Comparison of ENCODE assay signal across 8 cellular contexts in the genomic region with DNA sequence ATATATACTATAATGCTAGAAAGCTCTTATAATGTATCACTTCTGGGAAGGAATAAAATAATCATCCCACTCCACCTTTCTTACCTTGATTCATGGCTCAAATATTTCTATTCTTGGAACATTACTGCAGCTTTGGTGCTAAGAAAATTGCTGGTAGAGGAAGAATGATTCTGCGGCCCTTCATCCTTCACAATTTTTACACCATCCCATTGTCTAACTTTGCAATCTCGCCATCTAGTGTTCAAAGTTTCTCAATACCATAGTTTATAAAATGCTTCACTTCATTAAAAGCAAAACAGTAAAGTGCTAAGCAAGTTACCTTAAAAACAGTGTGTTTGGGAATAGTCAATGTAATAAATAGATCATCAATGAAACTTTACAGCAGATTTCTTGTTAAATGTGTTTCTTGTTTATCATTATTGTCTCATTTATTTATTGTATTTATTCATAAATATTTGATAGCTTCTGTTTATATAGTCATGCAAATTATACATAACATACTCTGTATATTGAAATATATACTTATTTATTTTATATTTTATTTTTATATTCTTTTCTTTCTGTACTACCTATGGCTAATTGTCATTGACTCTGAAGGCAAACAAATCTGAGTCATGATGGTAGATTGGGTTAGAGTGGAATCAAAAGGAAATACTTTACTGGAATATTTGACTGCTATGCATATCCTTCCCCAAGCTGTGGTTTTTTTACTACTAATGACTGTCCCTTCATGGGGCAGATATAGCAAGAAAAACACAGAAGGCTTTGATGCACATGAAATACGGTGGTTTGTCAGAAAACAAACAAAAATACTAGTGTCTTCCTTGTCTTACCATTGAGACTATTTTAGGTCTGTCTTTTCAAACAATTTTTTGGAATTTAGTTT.
DNase-seq lines count a peak whose midpoint lies in the region; ATAC-seq, FAIRE-seq and TF ChIP-seq lines count a peak whose summit lies in the region.

No MANE protein-coding gene starts in this region.

- peak; percentile 56 for TF ChIP-seq CTCF in fibroblast of mammary gland (conservative IDR thresholded peaks at IDR 0.05; ENCODE audit: control insufficient read depth, insufficient read depth, low read depth, low read length)

- DNase-seq in AML-193 (lab: John Stamatoyannopoulos, UW) (peak; percentile 35 to 52), RCC 7860 (ENCODE audit: low spot score) (peak; percentile 35), fibroblast of mammary gland (ENCODE audit: low read depth) (peak; percentile 77), pons (ENCODE audit: low spot score) (peak; percentile 84)
- DNase-seq in natural killer cell treated with Interleukin-12 subunit alpha and Interleukin-12 subunit beta and Interleukin-15 and Interleukin-18, amount 100 ng/mL, for 72 hours (ENCODE audit: low spot score): no peak

- H3K27me3 Mint-ChIP-seq in IgD-negative memory B cell: no peaks in the 10 kb centered on the region
- H3K27me3 Mint-ChIP-seq in natural killer cell treated with Interleukin-12 subunit alpha and Interleukin-12 subunit beta and Interleukin-15 and Interleukin-18, amount 100 ng/mL, for 72 hours: no peaks in the 10 kb centered on the region

- H3K4me3 Mint-ChIP-seq in IgD-negative memory B cell: no peak overlapping the region
- H3K4me3 Mint-ChIP-seq in natural killer cell treated with Interleukin-12 subunit alpha and Interleukin-12 subunit beta and Interleukin-15 and Interleukin-18, amount 100 ng/mL, for 72 hours: no peak overlapping the region

- peaks cover 3% of the 10 kb centered on the region for H3K36me3 Mint-ChIP-seq in IgD-negative memory B cell
- H3K36me3 Mint-ChIP-seq in natural killer cell treated with Interleukin-12 subunit alpha and Interleukin-12 subunit beta and Interleukin-15 and Interleukin-18, amount 100 ng/mL, for 72 hours: no peaks in the 10 kb centered on the region

- peaks cover 6 to 25% (median 10%) of the 10 kb centered on the region in 3 donors for H3K4me1 Mint-ChIP-seq in IgD-negative memory B cell
- no peaks in the 10 kb centered on the region for H3K4me1 Mint-ChIP-seq in natural killer cell treated with Interleukin-12 subunit alpha and Interleukin-12 subunit beta and Interleukin-15 and Interleukin-18, amount 100 ng/mL, for 72 hours (ENCODE audit: low read depth in 2 of 2)

- H3K4me3 ChIP-seq in fibroblast of mammary gland (ENCODE audit: control insufficient read depth, low read depth, low read length): no peak overlapping the region

- H3K27ac Mint-ChIP-seq in IgD-negative memory B cell: peak overlapping the region in 2 of 3 donors; percentile 0 to 61
- no peak overlapping the region for H3K27ac Mint-ChIP-seq in natural killer cell treated with Interleukin-12 subunit alpha and Interleukin-12 subunit beta and Interleukin-15 and Interleukin-18, amount 100 ng/mL, for 72 hours

- peaks cover 0 to 4% (median 2%) of the 10 kb centered on the region in 3 donors for H3K9me3 Mint-ChIP-seq in IgD-negative memory B cell
- H3K9me3 Mint-ChIP-seq in natural killer cell treated with Interleukin-12 subunit alpha and Interleukin-12 subunit beta and Interleukin-15 and Interleukin-18, amount 100 ng/mL, for 72 hours: peaks cover 3% of the 10 kb centered on the region

- peak; percentile 85 for FAIRE-seq in RCC 7860 (lab: Jason Lieb, UNC)

- ATAC-seq in GM19043 (IDR thresholded peaks at IDR 0.05; ENCODE audit: low read depth, unreplicated experiment) (peak; percentile 56), HG02763 (IDR thresholded peaks at IDR 0.05; ENCODE audit: unreplicated experiment) (no peak)
- no peak for ATAC-seq in natural killer cell treated with Interleukin-12 subunit alpha and Interleukin-12 subunit beta and Interleukin-15 and Interleukin-18, amount 100 ng/mL, for 72 hours

Comparison
In these comparisons a context has a peak if more than half of its experiments do, and no peak if none do; other contexts are left out.
1. H3K27ac Mint-ChIP-seq: peak in IgD-negative memory B cell (2 of 3); none in natural killer cell treated with Interleukin-12 subunit alpha and Interleukin-12 subunit beta and Interleukin-15 and Interleukin-18, amount 100 ng/mL, for 72 hours (0 of 2).